Comparison of ENCODE assay signal across 12 cellular contexts in genomic region chr15:66830358-66830757, GRCh38.
A peak's percentile ranks its signal among the peaks of the same experiment; 100 is the strongest.
DNase-seq lines count a peak whose midpoint lies in the region; ATAC-seq and TF ChIP-seq lines count a peak whose summit lies in the region.
"Had no signal": no experiment of that assay in that cellular context is flagged by ENCODE, and none has a peak within 500 bp of the region (broad histone marks: within the 10 kb centered on the region; RNA-seq: fewer than 3 reads in every experiment).

No MANE protein-coding gene starts in this region.

- no peak for TF ChIP-seq POLR2A in breast epithelium (IDR thresholded peaks at IDR 0.05)

- H3K9me3 ChIP-seq in breast epithelium (no peaks in the 10 kb centered on the region), right cardiac atrium (ENCODE audit: control insufficient read depth, low read length) (no peaks in the 10 kb centered on the region)

- ATAC-seq in right cardiac atrium: peak; percentile 80 to 82
- ATAC-seq in GM21360 (IDR thresholded peaks at IDR 0.05; ENCODE audit: unreplicated experiment): no peak
- no peak for ATAC-seq in HG03442 (IDR thresholded peaks at IDR 0.05; ENCODE audit: unreplicated experiment)
- ATAC-seq: naive thymus-derived CD8-positive, alpha-beta T cell had no signal

- DNase-seq in MCF 10A (ENCODE audit: unreplicated experiment): peak; percentile 57
- no peak for DNase-seq in breast epithelium (ENCODE audit: low spot score in 2 of 2)
- peak; percentile 20 for DNase-seq in brain microvascular endothelial cell
- DNase-seq in right cardiac atrium: peak; percentile 62 to 73 (median 70)
- no peak for DNase-seq in DMS 273 treated with DMSO at 0.1 percent for 48 hours (lab: John Stamatoyannopoulos, UW)
- DNase-seq in SIG-M5 (lab: John Stamatoyannopoulos, UW): no peak
- DNase-seq: hypothalamus; naive thymus-derived CD8-positive, alpha-beta T cell; NCI-H2171 had no signal

- no TSS peak for BruUV-seq in MCF 10A (replicated peaks; lab: Mats Ljungman, UMichigan)

- H3K4me1 ChIP-seq in breast epithelium (no peaks in the 10 kb centered on the region), right cardiac atrium (ENCODE audit: control insufficient read depth, insufficient read depth, low read length) (peaks cover 5% of the 10 kb centered on the region)

- H3K4me3 ChIP-seq in breast epithelium (no peak overlapping the region), brain microvascular endothelial cell (ENCODE audit: low read depth, low read length) (no peak overlapping the region), right cardiac atrium (ENCODE audit: low read length) (no peak overlapping the region)

- H3K4me1 Mint-ChIP-seq in MCF 10A (ENCODE audit: insufficient read depth, unreplicated experiment): peaks cover 11% of the 10 kb centered on the region

- TF ChIP-seq CTCF in MCF 10A (IDR thresholded peaks at IDR 0.05; ENCODE audit: unreplicated experiment): no peak
- TF ChIP-seq CTCF in breast epithelium (IDR thresholded peaks at IDR 0.05): no peak
- TF ChIP-seq CTCF in brain microvascular endothelial cell (IDR thresholded peaks at IDR 0.05; ENCODE audit: low read depth, low read length, missing control alignments): no peak

- no peak overlapping the region for H3K27ac Mint-ChIP-seq in MCF 10A (ENCODE audit: low read depth, unreplicated experiment)

- intact Hi-C loops in MCF 10A (cut with micrococcal nuclease): no loop called here
- intact Hi-C loops in breast epithelium (cut with DNase I; ENCODE audit: low total_unique reads): no loop called here
- intact Hi-C loops in right cardiac atrium (cut with DNase I): no loop called here

- WGBS in right cardiac atrium: 45% methylated on average over 6 of the region's 6 CpGs

- H3K27ac ChIP-seq in breast epithelium: no peak overlapping the region
- no peak overlapping the region for H3K27ac ChIP-seq in brain microvascular endothelial cell
- H3K27ac ChIP-seq in right cardiac atrium (ENCODE audit: low read length): peak overlapping the region; percentile 68

- CTCF ChIA-PET in MCF 10A (lab: Yijun Ruan, JAX): interaction anchor here (0.8 to 1.1 kb wide), 4 partner anchors 20 to 210 kb away, joined by 3 to 4 read pairs (median 4); no protein-coding TSS in a partner anchor

- POLR2A ChIA-PET in MCF 10A (lab: Yijun Ruan, JAX): interaction anchor here (1.3 kb wide), 1 partner anchor 21 kb away, joined by 3 read pairs; no protein-coding TSS in a partner anchor

- H3K36me3 Mint-ChIP-seq in MCF 10A (ENCODE audit: insufficient read depth, unreplicated experiment): no peaks in the 10 kb centered on the region
- H3K36me3 Mint-ChIP-seq: brain; naive thymus-derived CD8-positive, alpha-beta T cell had no signal

- no peaks in the 10 kb centered on the region for H3K27me3 Mint-ChIP-seq in MCF 10A (ENCODE audit: insufficient read depth, unreplicated experiment)

- in situ Hi-C loops in brain microvascular endothelial cell (cut with HindIII; ENCODE audit: low pct_ligation_motif_present, low sequenced_read_pairs): no loop called here

- H3K9me3 Mint-ChIP-seq in MCF 10A (ENCODE audit: unreplicated experiment): no peaks in the 10 kb centered on the region
- H3K9me3 Mint-ChIP-seq: naive thymus-derived CD8-positive, alpha-beta T cell had no signal

- no peaks in the 10 kb centered on the region for H3K36me3 ChIP-seq in breast epithelium
- H3K36me3 ChIP-seq in brain microvascular endothelial cell (replicated peaks): no peaks in the 10 kb centered on the region

- H3K4me3 Mint-ChIP-seq in MCF 10A (ENCODE audit: unreplicated experiment): no peak overlapping the region
- H3K4me3 Mint-ChIP-seq: brain; naive thymus-derived CD8-positive, alpha-beta T cell had no signal

- H3K27me3 ChIP-seq in breast epithelium (no peaks in the 10 kb centered on the region), brain microvascular endothelial cell (replicated peaks) (no peaks in the 10 kb centered on the region), right cardiac atrium (ENCODE audit: control insufficient read depth, insufficient read depth) (no peaks in the 10 kb centered on the region)

Comparison
In these comparisons a context has a peak if more than half of its experiments do, and no peak if none do; other contexts are left out.
1. DNase-seq: peak in MCF 10A (single experiment), brain microvascular endothelial cell (single experiment) and right cardiac atrium (3 of 3); none in breast epithelium (0 of 2), DMS 273 treated with DMSO at 0.1 percent for 48 hours (single experiment) and SIG-M5 (single experiment).
2. ATAC-seq: peak in right cardiac atrium (2 of 2); none in GM21360 (single experiment) and HG03442 (single experiment).